In the genomic region with DNA sequence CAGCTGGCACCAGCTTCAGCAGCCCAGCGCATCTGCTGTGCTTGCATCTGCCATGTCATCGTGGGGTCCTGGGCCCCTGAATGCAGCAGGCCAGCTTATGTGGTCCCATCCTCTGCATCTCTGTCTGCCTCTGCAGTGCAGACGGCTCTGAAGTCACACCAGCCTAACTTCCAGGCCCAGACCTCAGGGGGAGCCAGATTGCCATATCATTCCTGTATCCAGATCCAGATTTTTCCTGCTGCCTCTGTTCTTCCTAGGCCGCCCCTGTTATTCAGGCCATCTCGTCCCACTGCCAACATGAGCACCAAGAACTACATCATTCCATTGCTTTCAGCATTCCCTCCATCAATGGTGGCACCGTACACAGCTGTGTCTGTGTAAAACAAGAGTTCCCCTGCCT, we compare ENCODE assay signal across 21 cellular contexts.
"Had no signal": no experiment of that assay in that cellular context is flagged by ENCODE, and none has a peak within 500 bp of the region (broad histone marks: within the 10 kb centered on the region; RNA-seq: fewer than 3 reads in every experiment).

No MANE protein-coding gene starts in this region.

- H3K27ac Mint-ChIP-seq: progenitor cell of endocrine pancreas, type B pancreatic cell had no signal

- H3K27me3 ChIP-seq: foreskin keratinocyte, ovary, uterus had no signal

- H3K27ac ChIP-seq: foreskin keratinocyte, heart left ventricle, ovary, uterus had no signal

- H3K36me3 ChIP-seq: heart left ventricle, ovary, uterus had no signal

- H3K4me3 ChIP-seq: heart left ventricle, lung, ovary, uterus had no signal

- H3K9me3 Mint-ChIP-seq: naive thymus-derived CD8-positive, alpha-beta T cell; type B pancreatic cell had no signal

- H3K4me1 Mint-ChIP-seq: naive thymus-derived CD8-positive, alpha-beta T cell had no signal

- FAIRE-seq: colon, endothelial cell of umbilical vein, small intestine had no signal

- H3K36me3 Mint-ChIP-seq: naive thymus-derived CD8-positive, alpha-beta T cell; type B pancreatic cell had no signal

- H3K4me1 ChIP-seq: foreskin keratinocyte, heart left ventricle, uterus had no signal

- H3K9me3 ChIP-seq: heart left ventricle, ovary, uterus had no signal

- H3K4me3 Mint-ChIP-seq: naive thymus-derived CD8-positive, alpha-beta T cell; type B pancreatic cell had no signal

- DNase-seq: dermis blood vessel endothelial cell; erythroblast; foreskin keratinocyte; heart left ventricle; hippocampal formation; left colon; left ventricle myocardium superior; mesenchymal stem cell; naive thymus-derived CD8-positive, alpha-beta T cell; nucleus accumbens; ovary; right cardiac atrium; small intestine; stimulated activated CD4-positive, alpha-beta T cell treated with anti-CD3 and anti-CD28 coated beads, Interleukin-2, amount 100 ng/mL, for 48 hours; stimulated activated naive CD4-positive, alpha-beta T cell treated with Interleukin-2 at 50 U/mL for 16 hours; uterus had no signal
